ENCODE assay signal across 25 cellular contexts in the genomic region with DNA sequence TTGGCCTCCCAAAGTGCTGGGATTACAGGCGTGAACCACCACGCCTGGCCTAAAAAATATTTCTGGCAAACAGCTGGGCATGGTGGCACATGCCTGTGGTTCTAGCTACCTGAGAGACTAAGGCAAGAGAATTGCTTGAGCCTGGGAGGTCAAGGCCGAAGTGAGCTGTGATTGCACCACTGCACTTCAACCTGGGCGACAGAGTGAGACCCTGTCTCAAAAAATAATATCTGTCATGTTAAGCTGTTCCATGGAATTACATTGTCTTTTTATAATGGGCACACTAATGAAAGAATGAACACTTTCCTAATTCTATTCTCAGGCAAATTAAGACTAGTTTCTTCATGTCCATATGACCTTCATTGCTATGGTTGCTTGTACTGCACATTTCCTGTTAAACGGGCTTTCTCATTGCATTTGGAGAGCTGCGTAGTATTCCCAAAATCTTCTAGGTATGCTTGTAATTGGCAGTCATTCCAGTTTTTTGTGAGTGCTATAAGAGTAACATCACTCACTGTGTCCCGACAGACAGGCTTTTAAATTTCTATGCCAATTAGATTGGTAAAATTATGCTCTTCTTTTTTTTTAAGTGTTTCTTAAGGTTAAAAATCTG. TPM values are rescaled to one million over a fixed set of nuclear protein-coding genes. Genes with fewer than 3 reads are reported as not detected.
DNase-seq lines count a peak whose midpoint lies in the region; ATAC-seq and TF ChIP-seq lines count a peak whose summit lies in the region.
"Had no signal": no experiment of that assay in that cellular context is flagged by ENCODE, and none has a peak within 500 bp of the region (broad histone marks: within the 10 kb centered on the region; RNA-seq: fewer than 3 reads in every experiment).

No MANE protein-coding gene starts in this region.

- H3K4me2 ChIP-seq in trophoblast cell (ENCODE audit: low read length): no peak overlapping the region
- H3K4me2 ChIP-seq: PC-9 had no signal

- H4K91ac ChIP-seq in trophoblast cell (ENCODE audit: low read depth, low read length): no peak overlapping the region

- H3K27me3 ChIP-seq in CD8-positive, alpha-beta memory T cell (ENCODE audit: insufficient read depth, low read length, poor library complexity, severe bottlenecking): no peaks in the 10 kb centered on the region
- no peaks in the 10 kb centered on the region for H3K27me3 ChIP-seq in trophoblast cell (ENCODE audit: insufficient read depth, low read length)
- H3K27me3 ChIP-seq: brain microvascular endothelial cell, left lung, right atrium auricular region, vagina had no signal

- DNase-seq in activated naive CD4-positive, alpha-beta T cell treated with anti-CD3 and anti-CD28 coated beads for 36 hours: no peak
- no peak for DNase-seq in activated naive CD4-positive, alpha-beta T cell treated with anti-CD3 and anti-CD28 coated beads, Interleukin-2, amount 50 U/mL, for 16 hours
- DNase-seq in CD8-positive, alpha-beta memory T cell: no peak
- DNase-seq in WTC11 (ENCODE audit: low spot score) (no peak), trophoblast cell (peak in 1 of 2 donors; percentile 52), pons (ENCODE audit: low spot score) (no peak), GOT3 (lab: John Stamatoyannopoulos, UW) (no peak)
- DNase-seq: brain microvascular endothelial cell; C1 segment of cervical spinal cord; DMS 273 treated with DMSO at 0.1 percent for 48 hours; GM23248; hypothalamus; left lung; naive B cell; NCI-H1436 treated with DMSO at 0.1 percent for 48 hours; NCI-H446 treated with DMSO at 0.1 percent for 48 hours; PC-9; SHP77 treated with DMSO at 0.1 percent for 48 hours; stimulated activated CD4-positive, alpha-beta T cell treated with anti-CD3 and anti-CD28 coated beads, Interleukin-4, amount 100 ng/mL, for 1 hour; stimulated activated naive CD4-positive, alpha-beta T cell; T-helper 9 cell had no signal

- H3K4me1 ChIP-seq in CD8-positive, alpha-beta memory T cell (ENCODE audit: insufficient read depth, low read length): peaks cover 51% of the 10 kb centered on the region
- H3K4me1 ChIP-seq in trophoblast cell (ENCODE audit: control insufficient read depth in 1 of 2, insufficient read depth in 2 of 2, low read length in 2 of 2): peaks cover 0 to 5% of the 10 kb centered on the region in 2 experiments

- peak overlapping the region; percentile 90 for H3K4ac ChIP-seq in trophoblast cell (ENCODE audit: low read depth, low read length)

- no peak overlapping the region for H2BK12ac ChIP-seq in trophoblast cell (ENCODE audit: low read length)

- H3K27ac ChIP-seq in CD8-positive, alpha-beta memory T cell (ENCODE audit: low read depth, low read length): no peak overlapping the region
- no peak overlapping the region for H3K27ac ChIP-seq in trophoblast cell (ENCODE audit: low read depth, low read length)
- H3K27ac ChIP-seq: brain microvascular endothelial cell, GM23248, left lung, vagina had no signal

- POLR2A ChIA-PET in CD8-positive, alpha-beta memory T cell (lab: Charles Lee): interaction anchor here (0.9 to 1.2 kb wide), 3 partner anchors 10 to 71 kb away, joined by 3 to 10 read pairs (median 4); partner anchors contain the start of genes AMD1 and CDK19
- POLR2A ChIA-PET in WTC11 (lab: Charles Lee): interaction anchor here (0.9 to 3.3 kb wide), 3 partner anchors 12 to 207 kb away, joined by 3 to 11 read pairs (median 6); partner anchors contain the start of genes AMD1 and CDK19

- no peak overlapping the region for H3K14ac ChIP-seq in trophoblast cell (ENCODE audit: low read length)

- no peak for TF ChIP-seq CTCF in WTC11 (IDR thresholded peaks at IDR 0.05)

- H4K8ac ChIP-seq in trophoblast cell (ENCODE audit: low read depth, low read length): no peak overlapping the region

- peaks cover 38% of the 10 kb centered on the region for H3K79me2 ChIP-seq in trophoblast cell (ENCODE audit: control insufficient read depth, insufficient read depth, low read length, poor library complexity)

- H3K36me3 ChIP-seq in CD8-positive, alpha-beta memory T cell (ENCODE audit: insufficient read depth, low read length): peaks cover 14% of the 10 kb centered on the region
- peaks cover 11 to 14% of the 10 kb centered on the region in 2 experiments for H3K36me3 ChIP-seq in trophoblast cell (ENCODE audit: control insufficient read depth in 1 of 2, insufficient read depth in 2 of 2, low read length in 2 of 2)

- no peak overlapping the region for H3K4me3 ChIP-seq in CD8-positive, alpha-beta memory T cell (ENCODE audit: low read length)
- no peak overlapping the region for H3K4me3 ChIP-seq in trophoblast cell (ENCODE audit: low read depth, low read length)
- H3K4me3 ChIP-seq: GM23248, K562, left lung, PC-9, right atrium auricular region, vagina had no signal

- no peak overlapping the region for H2BK120ac ChIP-seq in trophoblast cell (ENCODE audit: insufficient read depth, low read length, poor library complexity)

- H3K9me3 ChIP-seq in CD8-positive, alpha-beta memory T cell (ENCODE audit: low read length): no peaks in the 10 kb centered on the region
- H3K9me3 ChIP-seq in trophoblast cell (ENCODE audit: insufficient read depth, low read depth, low read length): no peaks in the 10 kb centered on the region
- H3K9me3 ChIP-seq: left lung, right atrium auricular region, vagina had no signal

- no peak overlapping the region for H2AK5ac ChIP-seq in trophoblast cell (ENCODE audit: low read length)

- H3K4me1 Mint-ChIP-seq in activated naive CD4-positive, alpha-beta T cell treated with anti-CD3 and anti-CD28 coated beads for 36 hours (ENCODE audit: low read depth): peaks cover 62% of the 10 kb centered on the region
- peaks cover 63 to 84% (median 75%) of the 10 kb centered on the region in 3 donors for H3K4me1 Mint-ChIP-seq in CD8-positive, alpha-beta memory T cell
- H3K4me1 Mint-ChIP-seq in WTC11: peaks cover 55% of the 10 kb centered on the region

- no peak overlapping the region for H2BK5ac ChIP-seq in trophoblast cell (ENCODE audit: low read depth, low read length, poor library complexity)

- H3K27me3 Mint-ChIP-seq in activated naive CD4-positive, alpha-beta T cell treated with anti-CD3 and anti-CD28 coated beads for 36 hours (ENCODE audit: low read depth): no peaks in the 10 kb centered on the region
- H3K27me3 Mint-ChIP-seq in CD8-positive, alpha-beta memory T cell: no peaks in the 10 kb centered on the region
- H3K27me3 Mint-ChIP-seq in WTC11 (ENCODE audit: low read depth): no peaks in the 10 kb centered on the region
- H3K27me3 Mint-ChIP-seq: naive B cell had no signal

- H3K9me3 Mint-ChIP-seq in activated naive CD4-positive, alpha-beta T cell treated with anti-CD3 and anti-CD28 coated beads for 36 hours: no peaks in the 10 kb centered on the region
- H3K9me3 Mint-ChIP-seq in CD8-positive, alpha-beta memory T cell: no peaks in the 10 kb centered on the region
- H3K9me3 Mint-ChIP-seq in WTC11: no peaks in the 10 kb centered on the region
- H3K9me3 Mint-ChIP-seq: naive B cell had no signal

- intact Hi-C loops in activated naive CD4-positive, alpha-beta T cell treated with anti-CD3 and anti-CD28 coated beads for 36 hours (cut with micrococcal nuclease): no loop called here

- H4K12ac ChIP-seq in trophoblast cell (ENCODE audit: low read depth, low read length): no peak overlapping the region

- no peak for ATAC-seq in WTC11
- no peak for ATAC-seq in HG03342 (IDR thresholded peaks at IDR 0.05; ENCODE audit: unreplicated experiment)
- ATAC-seq: K562, left lung had no signal

- CTCF ChIA-PET in activated naive CD4-positive, alpha-beta T cell treated with anti-CD3 and anti-CD28 coated beads for 36 hours (lab: Charles Lee): interaction anchor here (1.4 kb wide), 1 partner anchor 8 kb away, joined by 6 read pairs; no protein-coding TSS in a partner anchor
- CTCF ChIA-PET in CD8-positive, alpha-beta memory T cell (lab: Charles Lee): interaction anchor here (0.7 to 1.3 kb wide), 4 partner anchors 8 to 15 kb away, joined by 3 to 6 read pairs (median 3); partner anchors contain the start of gene AMD1
- CTCF ChIA-PET in WTC11 (lab: Charles Lee): interaction anchor here (1.2 kb wide), 1 partner anchor 12 kb away, joined by 3 read pairs; no protein-coding TSS in a partner anchor

- no peak overlapping the region for H3K4me3 Mint-ChIP-seq in activated naive CD4-positive, alpha-beta T cell treated with anti-CD3 and anti-CD28 coated beads for 36 hours
- peak overlapping the region in 5 of 7 donors; percentile 19 to 56 (median 41) for H3K4me3 Mint-ChIP-seq in CD8-positive, alpha-beta memory T cell
- no peak overlapping the region for H3K4me3 Mint-ChIP-seq in WTC11
- H3K4me3 Mint-ChIP-seq: naive B cell had no signal

- H3K18ac ChIP-seq in trophoblast cell (ENCODE audit: low read length): no peak overlapping the region

- no peak overlapping the region for H3K9ac ChIP-seq in trophoblast cell (ENCODE audit: low read length)
- H3K9ac ChIP-seq: GM23248 had no signal

- H3K79me1 ChIP-seq in trophoblast cell (ENCODE audit: low read length): no peaks in the 10 kb centered on the region

- H3K36me3 Mint-ChIP-seq in activated naive CD4-positive, alpha-beta T cell treated with anti-CD3 and anti-CD28 coated beads for 36 hours (ENCODE audit: low read depth): peaks cover 19% of the 10 kb centered on the region
- H3K36me3 Mint-ChIP-seq in CD8-positive, alpha-beta memory T cell: peaks cover 0 to 40% (median 3%) of the 10 kb centered on the region in 3 donors
- peaks cover 26% of the 10 kb centered on the region for H3K36me3 Mint-ChIP-seq in WTC11

- H2AFZ ChIP-seq in trophoblast cell (ENCODE audit: insufficient read depth, low read length, poor library complexity): no peak overlapping the region
- H2AFZ ChIP-seq: GM23248, PC-9 had no signal

- H3K23ac ChIP-seq in trophoblast cell (ENCODE audit: low read length): no peak overlapping the region

- H3K27ac Mint-ChIP-seq in activated naive CD4-positive, alpha-beta T cell treated with anti-CD3 and anti-CD28 coated beads for 36 hours: peak overlapping the region; percentile 50
- peak overlapping the region in 4 of 8 donors; percentile 7 to 48 (median 40) for H3K27ac Mint-ChIP-seq in CD8-positive, alpha-beta memory T cell
- peak overlapping the region; percentile 83 for H3K27ac Mint-ChIP-seq in WTC11

- WGBS in trophoblast cell (ENCODE audit: extremely low coverage, insufficient coverage, insufficient read length): no CpG with 5 or more reads among the region's 7 CpGs

TF ChIP-seq in WTC11, 78 proteins besides CTCF, POLR2A, EP300 and RAD21:
- TF ChIP-seq ATF3 (CRISPR knock-in tag; conservative IDR thresholded peaks at IDR 0.05) (no peak), ZNF121 (CRISPR knock-in tag; IDR thresholded peaks at IDR 0.05) (peak; percentile 85; the same call in 1 of the 2 replicates)

RNA-seq across cellular contexts. Expression of gene AMD1, which starts 12.1 kb away (rescaled TPM):
- total RNA-seq in activated naive CD4-positive, alpha-beta T cell treated with anti-CD3 and anti-CD28 coated beads for 36 hours: 10 to 100 TPM; 72.6 to 75.3 TPM
- total RNA-seq in CD8-positive, alpha-beta memory T cell: 10 to 100 TPM; 95.8 to 96.3 TPM
- 52.0 TPM for polyA plus RNA-seq in CD8-positive, alpha-beta memory T cell
- 90.2 to 122 TPM (median 90.7 TPM) in 3 replicates for total RNA-seq in WTC11 (2021)
- 164 and 176 TPM in 2 replicates for polyA plus RNA-seq in trophoblast cell (2013)

Comparison
In these comparisons a context has a peak if more than half of its experiments do, and no peak if none do; other contexts are left out.
1. H3K4me3 Mint-ChIP-seq: peak in CD8-positive, alpha-beta memory T cell (5 of 7); none in activated naive CD4-positive, alpha-beta T cell treated with anti-CD3 and anti-CD28 coated beads for 36 hours (single experiment) and WTC11 (single experiment).